ENCODE assay signal across 1 cellular context in the genomic region with DNA sequence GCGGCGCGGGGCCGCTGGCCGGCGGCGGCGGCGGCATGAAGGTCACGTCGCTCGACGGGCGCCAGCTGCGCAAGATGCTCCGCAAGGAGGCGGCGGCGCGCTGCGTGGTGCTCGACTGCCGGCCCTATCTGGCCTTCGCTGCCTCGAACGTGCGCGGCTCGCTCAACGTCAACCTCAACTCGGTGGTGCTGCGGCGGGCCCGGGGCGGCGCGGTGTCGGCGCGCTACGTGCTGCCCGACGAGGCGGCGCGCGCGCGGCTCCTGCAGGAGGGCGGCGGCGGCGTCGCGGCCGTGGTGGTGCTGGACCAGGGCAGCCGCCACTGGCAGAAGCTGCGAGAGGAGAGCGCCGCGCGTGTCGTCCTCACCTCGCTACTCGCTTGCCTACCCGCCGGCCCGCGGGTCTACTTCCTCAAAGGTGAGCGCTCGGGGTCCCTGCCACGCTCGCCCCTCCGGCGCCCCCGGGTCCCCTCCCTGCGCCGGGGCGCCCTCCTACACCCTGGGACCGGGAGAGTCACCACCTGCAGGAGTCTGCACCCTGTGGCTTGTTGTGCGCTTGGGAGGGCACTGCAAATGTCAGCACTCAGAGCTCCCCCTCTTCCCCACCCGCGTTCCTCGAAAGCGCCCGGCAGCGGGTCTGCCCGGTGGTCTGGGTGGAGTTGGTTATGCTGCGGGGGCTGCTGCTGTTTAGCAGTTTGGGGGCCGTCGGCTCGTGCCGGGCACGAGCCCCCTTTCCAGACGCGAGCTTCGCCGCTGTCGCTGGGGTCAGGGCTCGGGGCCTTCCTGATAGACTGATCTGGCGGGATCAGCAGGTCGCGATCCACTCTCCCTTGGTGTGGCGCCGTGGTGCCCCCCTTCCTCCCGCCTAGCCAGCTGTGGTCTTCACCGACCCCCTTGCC.
TF ChIP-seq lines count a peak whose summit lies in the region.

No MANE protein-coding gene starts in this region.

TF ChIP-seq in GM12878, 131 proteins besides CTCF, POLR2A, EP300 and RAD21 (continues in another document):
- TF ChIP-seq NKRF (conservative IDR thresholded peaks at IDR 0.05) (peak; percentile 82), FOXM1 (IDR thresholded peaks at IDR 0.05; ENCODE audit: low read depth, low read length) (no peak), SREBF2 (IDR thresholded peaks at IDR 0.05; ENCODE audit: low read length) (no peak), SMAD5 (IDR thresholded peaks at IDR 0.05; ENCODE audit: low read depth) (no peak), TCF7 (IDR thresholded peaks at IDR 0.05; ENCODE audit: borderline replicate concordance) (no peak), ATF2 (IDR thresholded peaks at IDR 0.05; ENCODE audit: low read length) (no peak), NRF1 (conservative IDR thresholded peaks at IDR 0.05; ENCODE audit: low read depth, low read length) (no peak), KDM1A (IDR thresholded peaks at IDR 0.05; ENCODE audit: borderline replicate concordance) (no peak), EZH2 (IDR thresholded peaks at IDR 0.05; ENCODE audit: borderline replicate concordance, control insufficient read depth, low read depth, low read length) (no peak), KAT2A (conservative IDR thresholded peaks at IDR 0.05; ENCODE audit: control insufficient read depth, low read depth, low read length) (no peak), JUND (IDR thresholded peaks at IDR 0.05; ENCODE audit: low read depth, low read length) (no peak), YBX1 (IDR thresholded peaks at IDR 0.05) (no peak), NFIC (IDR thresholded peaks at IDR 0.05; ENCODE audit: low read depth, low read length) (no peak), STAT1 (conservative IDR thresholded peaks at IDR 0.05) (no peak), JUNB (IDR thresholded peaks at IDR 0.05) (no peak), RELB (IDR thresholded peaks at IDR 0.05; ENCODE audit: low read depth) (no peak), ZNF622 (IDR thresholded peaks at IDR 0.05) (no peak), PBX3 (IDR thresholded peaks at IDR 0.05; ENCODE audit: insufficient replicate concordance, low read depth, low read length) (no peak), ELK1 (IDR thresholded peaks at IDR 0.05; ENCODE audit: low read depth, low read length) (no peak), TCF12 (IDR thresholded peaks at IDR 0.05; ENCODE audit: low read depth, low read length) (no peak), CHD1 (IDR thresholded peaks at IDR 0.05; ENCODE audit: low read depth, low read length) (no peak), IRF4 (IDR thresholded peaks at IDR 0.05; ENCODE audit: low read depth, low read length) (no peak), IKZF1 (conservative IDR thresholded peaks at IDR 0.05) (peak; percentile 35), CBX5 (IDR thresholded peaks at IDR 0.05; ENCODE audit: low read depth) (no peak), STAT3 (IDR thresholded peaks at IDR 0.05; ENCODE audit: low read depth, low read length) (no peak), PML (IDR thresholded peaks at IDR 0.05; ENCODE audit: low read length) (no peak), ZNF217 (IDR thresholded peaks at IDR 0.05) (0 out of 2 replicates have a peak, but pooled peaks have one; percentile 49), MAX (IDR thresholded peaks at IDR 0.05; ENCODE audit: low read depth, low read length) (no peak; the same call in 1 of the 2 replicates), ZBTB4 (CRISPR knock-in tag; IDR thresholded peaks at IDR 0.05) (no peak), LARP7 (IDR thresholded peaks at IDR 0.05) (peak; percentile 98), SIN3A (IDR thresholded peaks at IDR 0.05; ENCODE audit: low read depth, low read length) (no peak; the same call in 1 of the 2 replicates), ZNF207 (IDR thresholded peaks at IDR 0.05; ENCODE audit: borderline replicate concordance) (no peak), BHLHE40 (IDR thresholded peaks at IDR 0.05; ENCODE audit: borderline replicate concordance in 1 of 2, low read depth in 2 of 2, low read length in 1 of 2) (peak in 1 of 2 experiments; percentile 72; a peak in 2 of 4 replicates)
- TF ChIP-seq, protein P1, sequence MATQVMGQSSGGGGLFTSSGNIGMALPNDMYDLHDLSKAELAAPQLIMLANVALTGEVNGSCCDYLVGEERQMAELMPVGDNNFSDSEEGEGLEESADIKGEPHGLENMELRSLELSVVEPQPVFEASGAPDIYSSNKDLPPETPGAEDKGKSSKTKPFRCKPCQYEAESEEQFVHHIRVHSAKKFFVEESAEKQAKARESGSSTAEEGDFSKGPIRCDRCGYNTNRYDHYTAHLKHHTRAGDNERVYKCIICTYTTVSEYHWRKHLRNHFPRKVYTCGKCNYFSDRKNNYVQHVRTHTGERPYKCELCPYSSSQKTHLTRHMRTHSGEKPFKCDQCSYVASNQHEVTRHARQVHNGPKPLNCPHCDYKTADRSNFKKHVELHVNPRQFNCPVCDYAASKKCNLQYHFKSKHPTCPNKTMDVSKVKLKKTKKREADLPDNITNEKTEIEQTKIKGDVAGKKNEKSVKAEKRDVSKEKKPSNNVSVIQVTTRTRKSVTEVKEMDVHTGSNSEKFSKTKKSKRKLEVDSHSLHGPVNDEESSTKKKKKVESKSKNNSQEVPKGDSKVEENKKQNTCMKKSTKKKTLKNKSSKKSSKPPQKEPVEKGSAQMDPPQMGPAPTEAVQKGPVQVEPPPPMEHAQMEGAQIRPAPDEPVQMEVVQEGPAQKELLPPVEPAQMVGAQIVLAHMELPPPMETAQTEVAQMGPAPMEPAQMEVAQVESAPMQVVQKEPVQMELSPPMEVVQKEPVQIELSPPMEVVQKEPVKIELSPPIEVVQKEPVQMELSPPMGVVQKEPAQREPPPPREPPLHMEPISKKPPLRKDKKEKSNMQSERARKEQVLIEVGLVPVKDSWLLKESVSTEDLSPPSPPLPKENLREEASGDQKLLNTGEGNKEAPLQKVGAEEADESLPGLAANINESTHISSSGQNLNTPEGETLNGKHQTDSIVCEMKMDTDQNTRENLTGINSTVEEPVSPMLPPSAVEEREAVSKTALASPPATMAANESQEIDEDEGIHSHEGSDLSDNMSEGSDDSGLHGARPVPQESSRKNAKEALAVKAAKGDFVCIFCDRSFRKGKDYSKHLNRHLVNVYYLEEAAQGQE (IDR thresholded peaks at IDR 0.05; ENCODE audit: low read depth, low read length), result no peak
- TF ChIP-seq, protein P2, sequence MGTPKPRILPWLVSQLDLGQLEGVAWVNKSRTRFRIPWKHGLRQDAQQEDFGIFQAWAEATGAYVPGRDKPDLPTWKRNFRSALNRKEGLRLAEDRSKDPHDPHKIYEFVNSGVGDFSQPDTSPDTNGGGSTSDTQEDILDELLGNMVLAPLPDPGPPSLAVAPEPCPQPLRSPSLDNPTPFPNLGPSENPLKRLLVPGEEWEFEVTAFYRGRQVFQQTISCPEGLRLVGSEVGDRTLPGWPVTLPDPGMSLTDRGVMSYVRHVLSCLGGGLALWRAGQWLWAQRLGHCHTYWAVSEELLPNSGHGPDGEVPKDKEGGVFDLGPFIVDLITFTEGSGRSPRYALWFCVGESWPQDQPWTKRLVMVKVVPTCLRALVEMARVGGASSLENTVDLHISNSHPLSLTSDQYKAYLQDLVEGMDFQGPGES (IDR thresholded peaks at IDR 0.05), result no peak
- TF ChIP-seq, protein P3, sequence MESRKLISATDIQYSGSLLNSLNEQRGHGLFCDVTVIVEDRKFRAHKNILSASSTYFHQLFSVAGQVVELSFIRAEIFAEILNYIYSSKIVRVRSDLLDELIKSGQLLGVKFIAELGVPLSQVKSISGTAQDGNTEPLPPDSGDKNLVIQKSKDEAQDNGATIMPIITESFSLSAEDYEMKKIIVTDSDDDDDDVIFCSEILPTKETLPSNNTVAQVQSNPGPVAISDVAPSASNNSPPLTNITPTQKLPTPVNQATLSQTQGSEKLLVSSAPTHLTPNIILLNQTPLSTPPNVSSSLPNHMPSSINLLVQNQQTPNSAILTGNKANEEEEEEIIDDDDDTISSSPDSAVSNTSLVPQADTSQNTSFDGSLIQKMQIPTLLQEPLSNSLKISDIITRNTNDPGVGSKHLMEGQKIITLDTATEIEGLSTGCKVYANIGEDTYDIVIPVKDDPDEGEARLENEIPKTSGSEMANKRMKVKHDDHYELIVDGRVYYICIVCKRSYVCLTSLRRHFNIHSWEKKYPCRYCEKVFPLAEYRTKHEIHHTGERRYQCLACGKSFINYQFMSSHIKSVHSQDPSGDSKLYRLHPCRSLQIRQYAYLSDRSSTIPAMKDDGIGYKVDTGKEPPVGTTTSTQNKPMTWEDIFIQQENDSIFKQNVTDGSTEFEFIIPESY (IDR thresholded peaks at IDR 0.05), result no peak
- TF ChIP-seq, protein P4, sequence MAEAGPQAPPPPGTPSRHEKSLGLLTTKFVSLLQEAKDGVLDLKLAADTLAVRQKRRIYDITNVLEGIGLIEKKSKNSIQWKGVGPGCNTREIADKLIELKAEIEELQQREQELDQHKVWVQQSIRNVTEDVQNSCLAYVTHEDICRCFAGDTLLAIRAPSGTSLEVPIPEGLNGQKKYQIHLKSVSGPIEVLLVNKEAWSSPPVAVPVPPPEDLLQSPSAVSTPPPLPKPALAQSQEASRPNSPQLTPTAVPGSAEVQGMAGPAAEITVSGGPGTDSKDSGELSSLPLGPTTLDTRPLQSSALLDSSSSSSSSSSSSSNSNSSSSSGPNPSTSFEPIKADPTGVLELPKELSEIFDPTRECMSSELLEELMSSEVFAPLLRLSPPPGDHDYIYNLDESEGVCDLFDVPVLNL (IDR thresholded peaks at IDR 0.05; ENCODE audit: low read depth, low read length), result no peak
